Comparison of ENCODE assay signal across 8 cellular contexts in genomic region chr17:29591737-29592624, GRCh38. TPM values are rescaled to one million over a fixed set of nuclear protein-coding genes. Genes with fewer than 3 reads are reported as not detected.
A peak's percentile ranks its signal among the peaks of the same experiment; 100 is the strongest.
DNase-seq lines count a peak whose midpoint lies in the region; ATAC-seq and TF ChIP-seq lines count a peak whose summit lies in the region.

No MANE protein-coding gene starts in this region.

- no peaks in the 10 kb centered on the region for H3K36me3 ChIP-seq in fibroblast of lung (ENCODE audit: control insufficient read depth, insufficient read depth, low read length)

- H3K9me3 ChIP-seq in fibroblast of lung (ENCODE audit: control insufficient read depth, insufficient read depth, low read depth, low read length): no peaks in the 10 kb centered on the region

- ATAC-seq in activated T-helper 17 cell treated with anti-CD3 and anti-CD28 coated beads, Interleukin-2, amount 50 U/mL, for 72 hours (replicated peaks): peak; percentile 49
- ATAC-seq in naive thymus-derived CD8-positive, alpha-beta T cell: peak; percentile 33 to 41
- peak; percentile 48 for ATAC-seq in stimulated activated naive CD8-positive, alpha-beta T cell treated with anti-CD3 and anti-CD28 coated beads, Interleukin-15, Interleukin-2, amounts not matched to agents 100 U/mL and 50 U/mL, for 24 hours
- no peak for ATAC-seq in GM21390 (IDR thresholded peaks at IDR 0.05; ENCODE audit: unreplicated experiment)

- peak overlapping the region; percentile 68 for H3K4me2 ChIP-seq in fibroblast of lung (ENCODE audit: extremely low read depth, insufficient read depth, low read length)

- no peak overlapping the region for H3K27ac Mint-ChIP-seq in activated T-helper 17 cell treated with anti-CD3 and anti-CD28 coated beads, Interleukin-2, amount 50 U/mL, for 72 hours
- peak overlapping the region in 7 of 10 donors; percentile 51 to 89 (median 83) for H3K27ac Mint-ChIP-seq in naive thymus-derived CD8-positive, alpha-beta T cell

- H3K27me3 Mint-ChIP-seq in activated T-helper 17 cell treated with anti-CD3 and anti-CD28 coated beads, Interleukin-2, amount 50 U/mL, for 72 hours: no peaks in the 10 kb centered on the region
- peaks cover 0 to 2% (median 0%) of the 10 kb centered on the region in 5 donors for H3K27me3 Mint-ChIP-seq in naive thymus-derived CD8-positive, alpha-beta T cell

- H3K36me3 Mint-ChIP-seq in activated T-helper 17 cell treated with anti-CD3 and anti-CD28 coated beads, Interleukin-2, amount 50 U/mL, for 72 hours (ENCODE audit: low read depth): peaks cover 5% of the 10 kb centered on the region
- H3K36me3 Mint-ChIP-seq in naive thymus-derived CD8-positive, alpha-beta T cell: no peaks in the 10 kb centered on the region

- H2AFZ ChIP-seq in fibroblast of lung (ENCODE audit: low read length): peak overlapping the region; percentile 9

- DNase-seq in Daoy (ENCODE audit: low read depth) (peak; percentile 96), LNCaP clone FGC (ENCODE audit: low read depth) (no peak), RKO (ENCODE audit: low spot score) (peak; percentile 93), fibroblast of lung (ENCODE audit: low read depth in 2 of 2) (peak; percentile 72 to 78)
- DNase-seq in naive thymus-derived CD8-positive, alpha-beta T cell: peak; percentile 56 to 84 (median 72)
- peak; percentile 95 for DNase-seq in stimulated activated naive CD8-positive, alpha-beta T cell treated with anti-CD3 and anti-CD28 coated beads, Interleukin-15, Interleukin-2, amounts not matched to agents 100 U/mL and 50 U/mL, for 24 hours

- H3K9me3 Mint-ChIP-seq in activated T-helper 17 cell treated with anti-CD3 and anti-CD28 coated beads, Interleukin-2, amount 50 U/mL, for 72 hours: no peaks in the 10 kb centered on the region
- no peaks in the 10 kb centered on the region for H3K9me3 Mint-ChIP-seq in naive thymus-derived CD8-positive, alpha-beta T cell

- peaks cover 11% of the 10 kb centered on the region for H3K4me1 Mint-ChIP-seq in activated T-helper 17 cell treated with anti-CD3 and anti-CD28 coated beads, Interleukin-2, amount 50 U/mL, for 72 hours
- peaks cover 16 to 57% (median 51%) of the 10 kb centered on the region in 4 donors for H3K4me1 Mint-ChIP-seq in naive thymus-derived CD8-positive, alpha-beta T cell

- peak overlapping the region; percentile 82 for H3K4me3 Mint-ChIP-seq in activated T-helper 17 cell treated with anti-CD3 and anti-CD28 coated beads, Interleukin-2, amount 50 U/mL, for 72 hours
- H3K4me3 Mint-ChIP-seq in naive thymus-derived CD8-positive, alpha-beta T cell: peak overlapping the region; percentile 83 to 95 (median 90)

- H3K4me1 ChIP-seq in fibroblast of lung (ENCODE audit: control insufficient read depth, extremely low read depth, insufficient read depth, low read length): peaks cover 20% of the 10 kb centered on the region

- H3K9ac ChIP-seq in fibroblast of lung (ENCODE audit: insufficient read depth, low read length): no peak overlapping the region

- POLR2A ChIA-PET in naive thymus-derived CD8-positive, alpha-beta T cell (lab: Charles Lee): interaction anchor here (0.6 to 4.9 kb wide), 10 partner anchors 11 to 186 kb away, joined by 3 to 79 read pairs (median 3); partner anchors contain the start of genes ABHD15, CORO6 and TP53I13

- no peaks in the 10 kb centered on the region for H3K27me3 ChIP-seq in fibroblast of lung (ENCODE audit: control insufficient read depth, insufficient read depth, low read length)

- TF ChIP-seq CTCF in LNCaP clone FGC (IDR thresholded peaks at IDR 0.05; ENCODE audit: control insufficient read depth, extremely low read depth, insufficient read depth) (peak; percentile 97), fibroblast of lung (conservative IDR thresholded peaks at IDR 0.05 in 1 of 2, IDR thresholded peaks at IDR 0.05 in 1 of 2; ENCODE audit: low read depth in 1 of 2, low read length in 2 of 2) (peak; percentile 86 to 89)

- peak overlapping the region; percentile 54 for H3K4me3 ChIP-seq in LNCaP clone FGC (ENCODE audit: low read depth, low read length)
- peak overlapping the region in 2 of 4 experiments; percentile 39 to 63 for H3K4me3 ChIP-seq in fibroblast of lung (replicated peaks in 1 of 4; ENCODE audit: control extremely low read depth in 1 of 4, insufficient read depth in 1 of 4, low read depth in 3 of 4, low read length in 4 of 4)

- H3K27ac ChIP-seq in fibroblast of lung (ENCODE audit: insufficient read depth, low read length): peak overlapping the region; percentile 55

- peaks cover 19% of the 10 kb centered on the region for H3K79me2 ChIP-seq in fibroblast of lung (ENCODE audit: control insufficient read depth, insufficient read depth, low read length)

- H4K20me1 ChIP-seq in fibroblast of lung (ENCODE audit: control insufficient read depth, extremely low read depth, insufficient read depth, low read length): no peaks in the 10 kb centered on the region

RNA-seq across cellular contexts. Expression of gene ANKRD13B, which starts 1.0 kb away (rescaled TPM):
- 13.1 and 15.8 TPM in 2 replicates for total RNA-seq in Daoy (2014; rRNA removed; shearing (Covaris generic))
- total RNA-seq in activated T-helper 17 cell treated with anti-CD3 and anti-CD28 coated beads, Interleukin-2, amount 50 U/mL, for 72 hours: 10 to 100 TPM; 10.4 to 27.7 TPM
- 6.3 and 7.2 TPM in 2 replicates for total RNA-seq in fibroblast of lung
- polyA plus RNA-seq in fibroblast of lung: 1.4 and 3.4 TPM in 2 replicates
- polyA plus RNA-seq in fibroblast of lung (2012): 2.8 and 5.8 TPM in 2 replicates
- polyA minus RNA-seq in fibroblast of lung (ENCODE audit: low replicate concordance): 4.7 and 5.6 TPM in 2 replicates
- total RNA-seq in naive thymus-derived CD8-positive, alpha-beta T cell: 1 to 10 TPM; 2.3 to 3.7 TPM
- under 1 TPM in 2 of 3 donors, not detected in 1; 0.25 to 0.32 TPM for polyA plus RNA-seq in naive thymus-derived CD8-positive, alpha-beta T cell

RNA-seq across cellular contexts. Expression of gene GIT1, which starts 2.5 kb away (rescaled TPM):
- total RNA-seq in Daoy (2014; rRNA removed; shearing (Covaris generic)): 22.0 and 23.2 TPM in 2 replicates
- 10 to 100 TPM; 52.4 to 65.7 TPM for total RNA-seq in activated T-helper 17 cell treated with anti-CD3 and anti-CD28 coated beads, Interleukin-2, amount 50 U/mL, for 72 hours
- total RNA-seq in fibroblast of lung: 20.1 and 22.9 TPM in 2 replicates
- 12.4 and 20.1 TPM in 2 replicates for polyA plus RNA-seq in fibroblast of lung
- 13.0 and 21.2 TPM in 2 replicates for polyA plus RNA-seq in fibroblast of lung (2012)
- polyA minus RNA-seq in fibroblast of lung (ENCODE audit: low replicate concordance): 17.9 and 37.3 TPM in 2 replicates
- total RNA-seq in naive thymus-derived CD8-positive, alpha-beta T cell: 10 to 100 TPM; 51.6 to 58.2 TPM
- 10 to 100 TPM in 1 of 3 donors, 1 to 10 TPM in 2; 4.4 to 27.7 (median 6.7) TPM for polyA plus RNA-seq in naive thymus-derived CD8-positive, alpha-beta T cell

RNA-seq across cellular contexts. Expression of gene TP53I13, which starts 23.5 kb away (rescaled TPM):
- 40.2 and 44.8 TPM in 2 replicates for total RNA-seq in Daoy (2014; rRNA removed; shearing (Covaris generic))
- total RNA-seq in activated T-helper 17 cell treated with anti-CD3 and anti-CD28 coated beads, Interleukin-2, amount 50 U/mL, for 72 hours: 10 to 100 TPM; 45.7 to 58.1 TPM
- 49.1 and 51.5 TPM in 2 replicates for total RNA-seq in fibroblast of lung
- polyA plus RNA-seq in fibroblast of lung: 11.1 and 14.8 TPM in 2 replicates
- polyA plus RNA-seq in fibroblast of lung (2012): 24.0 and 30.9 TPM in 2 replicates
- polyA minus RNA-seq in fibroblast of lung (ENCODE audit: low replicate concordance): 9.3 and 10.9 TPM in 2 replicates
- total RNA-seq in naive thymus-derived CD8-positive, alpha-beta T cell: 10 to 100 TPM; 79.3 to 89.5 TPM
- polyA plus RNA-seq in naive thymus-derived CD8-positive, alpha-beta T cell: 10 to 100 TPM; 22.7 to 26.8 (median 25.5) TPM

RNA-seq across cellular contexts. Expression of gene ABHD15, which starts 25.1 kb away (rescaled TPM):
- 2.6 and 4.1 TPM in 2 replicates for total RNA-seq in Daoy (2014; rRNA removed; shearing (Covaris generic))
- 10 to 100 TPM; 10.1 to 15.1 TPM for total RNA-seq in activated T-helper 17 cell treated with anti-CD3 and anti-CD28 coated beads, Interleukin-2, amount 50 U/mL, for 72 hours
- total RNA-seq in fibroblast of lung: 5.6 and 11.9 TPM in 2 replicates
- 4.1 and 7.3 TPM in 2 replicates for polyA plus RNA-seq in fibroblast of lung
- polyA plus RNA-seq in fibroblast of lung (2012): 4.3 and 8.5 TPM in 2 replicates
- polyA minus RNA-seq in fibroblast of lung (ENCODE audit: low replicate concordance): 9.7 and 10.1 TPM in 2 replicates
- total RNA-seq in naive thymus-derived CD8-positive, alpha-beta T cell: 10 to 100 TPM; 13.4 to 13.8 TPM
- polyA plus RNA-seq in naive thymus-derived CD8-positive, alpha-beta T cell: 1 to 10 TPM; 4.2 to 8.9 (median 7.1) TPM

RNA-seq across cellular contexts. Expression of gene CORO6, which starts 30.7 kb away (rescaled TPM):
- 0.51 TPM in 1 of 2 replicates, not detected in the other for total RNA-seq in Daoy (2014; rRNA removed; shearing (Covaris generic))
- total RNA-seq in activated T-helper 17 cell treated with anti-CD3 and anti-CD28 coated beads, Interleukin-2, amount 50 U/mL, for 72 hours: 10 to 100 TPM in 1 of 2 donors, 1 to 10 TPM in 1; 2.5 to 12.0 TPM
- total RNA-seq in fibroblast of lung: 9.8 and 19.3 TPM in 2 replicates
- 7.0 and 8.0 TPM in 2 replicates for polyA plus RNA-seq in fibroblast of lung
- polyA plus RNA-seq in fibroblast of lung (2012): 5.4 and 6.0 TPM in 2 replicates
- 22.0 and 38.2 TPM in 2 replicates for polyA minus RNA-seq in fibroblast of lung (ENCODE audit: low replicate concordance)
- 1 to 10 TPM; 1.6 to 2.2 TPM for total RNA-seq in naive thymus-derived CD8-positive, alpha-beta T cell
- under 1 TPM in 2 of 3 donors, not detected in 1; 0.22 to 0.36 TPM for polyA plus RNA-seq in naive thymus-derived CD8-positive, alpha-beta T cell
